ENCODE assay signal across 22 cellular contexts in the genomic region with DNA sequence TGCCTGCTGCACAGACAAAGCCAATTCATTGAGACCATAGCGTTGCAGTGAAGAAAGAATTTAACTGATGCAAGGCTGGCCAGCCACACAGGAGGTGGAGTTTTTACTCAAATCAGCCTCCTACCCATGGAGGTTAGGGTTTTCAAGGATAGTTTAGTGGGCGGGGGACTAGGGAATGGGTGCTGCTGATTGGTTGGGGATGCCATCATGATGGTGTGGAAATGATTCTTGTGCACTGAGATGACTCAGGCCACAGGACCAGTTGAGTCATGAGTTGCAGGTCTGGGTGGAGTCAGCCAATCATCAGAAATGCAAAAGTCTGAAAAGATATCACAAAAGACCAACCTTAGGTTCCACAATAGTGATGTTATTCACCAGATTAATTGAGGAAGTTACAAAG.
DNase-seq lines count a peak whose midpoint lies in the region; ATAC-seq, FAIRE-seq and TF ChIP-seq lines count a peak whose summit lies in the region.
"Had no signal": no experiment of that assay in that cellular context is flagged by ENCODE, and none has a peak within 500 bp of the region (broad histone marks: within the 10 kb centered on the region; RNA-seq: fewer than 3 reads in every experiment).

No MANE protein-coding gene starts in this region.

- no peaks in the 10 kb centered on the region for H3K9me2 ChIP-seq in OCI-LY7 (ENCODE audit: insufficient read depth, low read length)

- H3K4me2 ChIP-seq in OCI-LY7 (ENCODE audit: low read length) = no peak overlapping the region
- H3K4me2 ChIP-seq: GM23338, smooth muscle cell had no signal

- H3K4me3 ChIP-seq in OCI-LY7 (ENCODE audit: low read depth, low read length, poor library complexity, severe bottlenecking) = no peak overlapping the region
- H3K4me3 ChIP-seq: GM23338, psoas muscle, smooth muscle cell, tibial artery had no signal

- no peak for ATAC-seq in GM18498 (IDR thresholded peaks at IDR 0.05; ENCODE audit: unreplicated experiment)
- no peak for ATAC-seq in HG02610 (IDR thresholded peaks at IDR 0.05; ENCODE audit: unreplicated experiment)
- ATAC-seq in HG02571 (IDR thresholded peaks at IDR 0.05; ENCODE audit: unreplicated experiment) = no peak
- ATAC-seq: GM23338, psoas muscle had no signal

- TF ChIP-seq POLR2A in GM12891 (IDR thresholded peaks at IDR 0.05; ENCODE audit: low read depth, low read length) = no peak

- H3K4me3 Mint-ChIP-seq in activated naive CD4-positive, alpha-beta T cell treated with anti-CD3 and anti-CD28 coated beads, Interleukin-2, amount 50 U/mL, for 24 hours = no peak overlapping the region
- H3K4me3 Mint-ChIP-seq: GM23338, nephron progenitor cell had no signal

- no peak for TF ChIP-seq CTCF in OCI-LY7 (conservative IDR thresholded peaks at IDR 0.05; ENCODE audit: low read length)

- H3K36me3 ChIP-seq in OCI-LY7 (ENCODE audit: insufficient read depth, low read length) = peaks cover 5% of the 10 kb centered on the region; the same call in 1 of the 2 replicates
- H3K36me3 ChIP-seq: tibial artery had no signal

- peaks cover 35% of the 10 kb centered on the region for H3K4me1 Mint-ChIP-seq in activated naive CD4-positive, alpha-beta T cell treated with anti-CD3 and anti-CD28 coated beads, Interleukin-2, amount 50 U/mL, for 24 hours
- H3K4me1 Mint-ChIP-seq: nephron progenitor cell had no signal

- FAIRE-seq in GM12891 (lab: Jason Lieb, UNC) = no peak

- H3K27ac Mint-ChIP-seq in activated naive CD4-positive, alpha-beta T cell treated with anti-CD3 and anti-CD28 coated beads, Interleukin-2, amount 50 U/mL, for 24 hours = peak overlapping the region; percentile 46
- H3K27ac Mint-ChIP-seq: GM23338, nephron progenitor cell had no signal

- H3K4me1 ChIP-seq in OCI-LY7 (ENCODE audit: insufficient read depth, low read length, poor library complexity, severe bottlenecking) = no peaks in the 10 kb centered on the region
- H3K4me1 ChIP-seq: psoas muscle, tibial artery had no signal

- no TSS peak for BruUV-seq in OCI-LY7 (replicated peaks; lab: Mats Ljungman, UMichigan)

- POLR2A ChIA-PET in OCI-LY7 (lab: Charles Lee) = interaction anchor here (0.7 kb wide), 1 partner anchor 8 kb away, joined by 6 read pairs; no protein-coding TSS in a partner anchor

- no peaks in the 10 kb centered on the region for H4K20me1 ChIP-seq in OCI-LY7 (ENCODE audit: insufficient read depth, low read length)

- H2AFZ ChIP-seq in OCI-LY7 (ENCODE audit: low read length) = no peak overlapping the region
- H2AFZ ChIP-seq: GM23338 had no signal

- intact Hi-C loops in OCI-LY7 (cut with micrococcal nuclease; ENCODE audit: unreplicated experiment) = no loop called here

- H3K79me2 ChIP-seq in OCI-LY7 (ENCODE audit: insufficient read depth, low read depth, low read length) = no peaks in the 10 kb centered on the region

- DNase-seq in ELR (ENCODE audit: low read depth) (peak; percentile 1), OCI-LY7 (ENCODE audit: low spot score) (peak; percentile 12), GM12891 (ENCODE audit: insufficient read length, low spot score) (no peak)
- DNase-seq in stimulated activated CD4-positive, alpha-beta T cell treated with anti-CD3 and anti-CD28 coated beads, Interleukin-1b, Interleukin-23, amount 100 ng/mL, for 48 hours = peak; percentile 80
- DNase-seq: AML-193; anterior cingulate cortex; Calu3; GF-D8; hypothalamus; kidney glomerular epithelial cell; NCI-H226; nephron progenitor cell; NK-92 treated with Interleukin-12 subunit alpha and Interleukin-12 subunit beta, amount 100 ng/mL, for 24 hours; psoas muscle; RPMI8226; tibial artery had no signal

- no peaks in the 10 kb centered on the region for H3K27me3 Mint-ChIP-seq in activated naive CD4-positive, alpha-beta T cell treated with anti-CD3 and anti-CD28 coated beads, Interleukin-2, amount 50 U/mL, for 24 hours

- H3K36me3 Mint-ChIP-seq in activated naive CD4-positive, alpha-beta T cell treated with anti-CD3 and anti-CD28 coated beads, Interleukin-2, amount 50 U/mL, for 24 hours = peaks cover 3% of the 10 kb centered on the region

- peaks cover 44% of the 10 kb centered on the region for H3K9me3 ChIP-seq in OCI-LY7 (ENCODE audit: low read length)
- H3K9me3 ChIP-seq: tibial artery had no signal

- no peak overlapping the region for H3K27ac ChIP-seq in OCI-LY7 (ENCODE audit: low read depth, low read length, poor library complexity, severe bottlenecking)
- H3K27ac ChIP-seq: psoas muscle, tibial artery had no signal

- H3K9me3 Mint-ChIP-seq in activated naive CD4-positive, alpha-beta T cell treated with anti-CD3 and anti-CD28 coated beads, Interleukin-2, amount 50 U/mL, for 24 hours = peaks cover 17% of the 10 kb centered on the region

- CTCF ChIA-PET in OCI-LY7 (lab: Charles Lee; ENCODE audit: unreplicated experiment) = no interaction called here

TF ChIP-seq in GM12891, 5 proteins besides CTCF, POLR2A, EP300 and RAD21:
- TF ChIP-seq POLR2AphosphoS5 (IDR thresholded peaks at IDR 0.05; ENCODE audit: low read depth, low read length) (no peak), POU2F2 (IDR thresholded peaks at IDR 0.05; ENCODE audit: low read depth, low read length) (no peak), SPI1 (IDR thresholded peaks at IDR 0.05; ENCODE audit: low read depth, low read length) (no peak), PAX5 (IDR thresholded peaks at IDR 0.05; ENCODE audit: insufficient read depth, low read length, severe bottlenecking) (no peak), TAF1 (IDR thresholded peaks at IDR 0.05; ENCODE audit: low read depth, low read length) (no peak)
